In genomic region chr4:15853345-15853744, GRCh38 we compare ENCODE assay signal across 28 cellular contexts.
"Had no signal": no experiment of that assay in that cellular context is flagged by ENCODE, and none has a peak within 500 bp of the region (broad histone marks: within the 10 kb centered on the region; RNA-seq: fewer than 3 reads in every experiment).

No MANE protein-coding gene starts in this region.

- H3K27ac ChIP-seq: body of pancreas, cardiac muscle cell, colonic mucosa, heart left ventricle had no signal

- H3K4me1 ChIP-seq: body of pancreas, colonic mucosa had no signal

- H3K4me3 ChIP-seq: body of pancreas, cardiac muscle cell, colonic mucosa, gastrocnemius medialis, heart left ventricle had no signal

- H3K36me3 ChIP-seq: cardiac muscle cell, colonic mucosa, gastrocnemius medialis, heart left ventricle had no signal

- ATAC-seq: activated CD8-positive, alpha-beta T cell treated with anti-CD3 and anti-CD28 coated beads for 36 hours; activated T-cell treated with anti-CD3 and anti-CD28 coated beads, Interleukin-2, amount 50 U/mL, for 4 hours; activated T-helper 17 cell treated with anti-CD3 and anti-CD28 coated beads, Interleukin-2, amount 50 U/mL, for 72 hours; body of pancreas; gastrocnemius medialis; heart left ventricle had no signal

- H3K9me3 ChIP-seq: body of pancreas, colonic mucosa, gastrocnemius medialis, heart left ventricle had no signal

- DNase-seq: activated CD4-positive, alpha-beta T cell treated with anti-CD3 and anti-CD28 coated beads for 1 hour; activated CD4-positive, alpha-beta T cell treated with anti-CD3 and anti-CD28 coated beads for 4 hours; activated CD4-positive, alpha-beta T cell treated with anti-CD3 and anti-CD28 coated beads, Interleukin-2, amount 50 U/mL, for 1 hour; activated CD4-positive, alpha-beta T cell treated with anti-CD3 and anti-CD28 coated beads, Interleukin-2, amount 50 U/mL, for 48 hours; activated CD8-positive, alpha-beta memory T cell treated with anti-CD3 and anti-CD28 coated beads for 24 hours; activated CD8-positive, alpha-beta T cell treated with anti-CD3 and anti-CD28 coated beads for 36 hours; activated effector memory CD4-positive, alpha-beta T cell treated with Interleukin-2 at 50 U/mL for 16 hours; activated gamma-delta T cell treated with Interleukin-2 at 50 U/mL for 16 hours; activated naive CD4-positive, alpha-beta T cell treated with anti-CD3 and anti-CD28 coated beads, Interleukin-2, amount 50 U/mL, for 16 hours; activated naive CD4-positive, alpha-beta T cell treated with Interleukin-2 at 50 U/mL for 16 hours; activated T-cell treated with anti-CD3 and anti-CD28 coated beads, Interleukin-2, amount 50 U/mL, for 4 hours; amniotic stem cell; aorta; body of pancreas; central memory CD4-positive, alpha-beta T cell; cerebellar nuclear complex; colonic mucosa; effector CD8-positive, alpha-beta T cell; erythroblast; foreskin fibroblast; gastrocnemius medialis; glutamatergic neuron; heart left ventricle; T-helper 2 cell had no signal

- H3K27me3 ChIP-seq: body of pancreas, cardiac muscle cell, colonic mucosa, gastrocnemius medialis, heart left ventricle had no signal

- FAIRE-seq: endometrium, endothelial cell of umbilical vein had no signal
